ENCODE assay signal across 9 cellular contexts in the genomic region with DNA sequence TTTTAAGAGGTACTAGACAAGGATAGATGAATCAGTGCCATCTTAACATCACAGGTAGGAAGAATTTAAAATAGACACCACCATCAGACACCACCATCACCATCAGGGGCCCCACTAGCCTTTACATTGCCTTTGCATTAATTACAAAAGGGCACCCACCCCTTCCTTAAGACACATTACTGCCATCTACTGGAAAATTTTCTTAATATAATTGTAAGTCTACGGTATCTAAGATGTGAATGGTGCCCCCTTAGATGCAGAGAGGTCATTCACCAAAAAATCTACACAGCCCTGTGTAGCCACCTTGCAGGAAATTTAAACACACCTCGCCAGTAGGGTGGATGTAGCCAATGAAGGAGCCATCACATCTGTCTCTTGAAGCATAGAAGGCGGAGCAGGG.
A peak's percentile ranks its signal among the peaks of the same experiment; 100 is the strongest.
DNase-seq lines count a peak whose midpoint lies in the region; ATAC-seq and TF ChIP-seq lines count a peak whose summit lies in the region.
"Had no signal": no experiment of that assay in that cellular context is flagged by ENCODE, and none has a peak within 500 bp of the region (broad histone marks: within the 10 kb centered on the region; RNA-seq: fewer than 3 reads in every experiment).

No MANE protein-coding gene starts in this region.

- no peak overlapping the region for H3K27ac ChIP-seq in stomach

- peak; percentile 48 for ATAC-seq in GM21529 (IDR thresholded peaks at IDR 0.05; ENCODE audit: unreplicated experiment)

- H3K27ac Mint-ChIP-seq in activated CD4-positive, alpha-beta memory T cell treated with anti-CD3 and anti-CD28 coated beads, Interleukin-2, amount 10 ng/mL, durations not matched to agents 7 days and 5 days, result no peak overlapping the region
- H3K27ac Mint-ChIP-seq: activated naive CD4-positive, alpha-beta T cell treated with anti-CD3 and anti-CD28 coated beads, Interleukin-2, amount 50 U/mL, for 24 hours had no signal

- no peaks in the 10 kb centered on the region for H3K9me3 Mint-ChIP-seq in activated CD4-positive, alpha-beta memory T cell treated with anti-CD3 and anti-CD28 coated beads, Interleukin-2, amount 10 ng/mL, durations not matched to agents 7 days and 5 days
- H3K9me3 Mint-ChIP-seq: activated naive CD4-positive, alpha-beta T cell treated with anti-CD3 and anti-CD28 coated beads, Interleukin-2, amount 50 U/mL, for 24 hours had no signal

- WGBS in lower leg skin, 2 donors, result 63 to 77% methylated on average over 3 of the region's 3 CpGs
- 38 to 73% (median 58%) methylated on average over 3 of the region's 3 CpGs for WGBS in stomach, 5 donors

- in situ Hi-C loops in Caki2 (cut with HindIII; ENCODE audit: low pct_unique_long_range_greater_than_20kb, low sequenced_read_pairs), result no loop called here

- H3K27me3 Mint-ChIP-seq in activated CD4-positive, alpha-beta memory T cell treated with anti-CD3 and anti-CD28 coated beads, Interleukin-2, amount 10 ng/mL, durations not matched to agents 7 days and 5 days, result no peaks in the 10 kb centered on the region
- H3K27me3 Mint-ChIP-seq: activated naive CD4-positive, alpha-beta T cell treated with anti-CD3 and anti-CD28 coated beads, Interleukin-2, amount 50 U/mL, for 24 hours had no signal

- TF ChIP-seq CTCF in lower leg skin (IDR thresholded peaks at IDR 0.05) (no peak), stomach (IDR thresholded peaks at IDR 0.05) (no peak)

- no peaks in the 10 kb centered on the region for H3K4me1 Mint-ChIP-seq in activated CD4-positive, alpha-beta memory T cell treated with anti-CD3 and anti-CD28 coated beads, Interleukin-2, amount 10 ng/mL, durations not matched to agents 7 days and 5 days

- no peaks in the 10 kb centered on the region for H3K9me3 ChIP-seq in stomach

- CTCF ChIA-PET in activated CD4-positive, alpha-beta memory T cell treated with anti-CD3 and anti-CD28 coated beads, Interleukin-2, amount 10 ng/mL, durations not matched to agents 7 days and 5 days (lab: Charles Lee), result no interaction called here

- no peak for TF ChIP-seq EP300 in stomach (IDR thresholded peaks at IDR 0.05)

- no peak overlapping the region for H3K4me3 ChIP-seq in lower leg skin (ENCODE audit: low read depth, poor library complexity, severe bottlenecking)
- no peak overlapping the region for H3K4me3 ChIP-seq in stomach

- TF ChIP-seq POLR2A in lower leg skin (IDR thresholded peaks at IDR 0.05) (no peak), stomach (IDR thresholded peaks at IDR 0.05) (no peak)

- H3K4me3 Mint-ChIP-seq in activated CD4-positive, alpha-beta memory T cell treated with anti-CD3 and anti-CD28 coated beads, Interleukin-2, amount 10 ng/mL, durations not matched to agents 7 days and 5 days, result no peak overlapping the region
- H3K4me3 Mint-ChIP-seq: activated naive CD4-positive, alpha-beta T cell treated with anti-CD3 and anti-CD28 coated beads, Interleukin-2, amount 50 U/mL, for 24 hours had no signal

- POLR2A ChIA-PET in activated CD4-positive, alpha-beta memory T cell treated with anti-CD3 and anti-CD28 coated beads, Interleukin-2, amount 10 ng/mL, durations not matched to agents 7 days and 5 days (lab: Charles Lee), result no interaction called here

- no peaks in the 10 kb centered on the region for H3K36me3 ChIP-seq in stomach

- H3K4me1 ChIP-seq in stomach, result peaks cover 0 to 25% (median 0%) of the 10 kb centered on the region in 4 donors

- no peaks in the 10 kb centered on the region for H3K27me3 ChIP-seq in stomach

- no peaks in the 10 kb centered on the region for H3K36me3 Mint-ChIP-seq in activated CD4-positive, alpha-beta memory T cell treated with anti-CD3 and anti-CD28 coated beads, Interleukin-2, amount 10 ng/mL, durations not matched to agents 7 days and 5 days (ENCODE audit: low read depth)
- H3K36me3 Mint-ChIP-seq: activated naive CD4-positive, alpha-beta T cell treated with anti-CD3 and anti-CD28 coated beads, Interleukin-2, amount 50 U/mL, for 24 hours had no signal

- intact Hi-C loops in lower leg skin (cut with DNase I; ENCODE audit: low total_unique reads), result no loop called here
- intact Hi-C loops in stomach (cut with DNase I; ENCODE audit: low total_unique reads), result no loop called here

- DNase-seq in Caki2 (ENCODE audit: low read depth) (peak; percentile 7), RKO (ENCODE audit: low spot score) (peak; percentile 48), iPS DF 4.7 (ENCODE audit: extremely low read depth, low spot score) (peak; percentile 3), lower leg skin (ENCODE audit: low spot score in 2 of 2) (no peak), stomach (no peak)
- no peak for DNase-seq in activated CD4-positive, alpha-beta memory T cell treated with anti-CD3 and anti-CD28 coated beads, Interleukin-2, amount 10 ng/mL, durations not matched to agents 7 days and 5 days
- no peak for DNase-seq in activated naive CD4-positive, alpha-beta T cell treated with anti-CD3 and anti-CD28 coated beads, Interleukin-2, amount 50 U/mL, for 16 hours

Comparison
In these comparisons a context has a peak if more than half of its experiments do, and no peak if none do; other contexts are left out.
1. DNase-seq: peak in Caki2 (single experiment), RKO (single experiment) and iPS DF 4.7 (single experiment); none in lower leg skin (0 of 2), activated CD4-positive, alpha-beta memory T cell treated with anti-CD3 and anti-CD28 coated beads, Interleukin-2, amount 10 ng/mL, durations not matched to agents 7 days and 5 days (single experiment), activated naive CD4-positive, alpha-beta T cell treated with anti-CD3 and anti-CD28 coated beads, Interleukin-2, amount 50 U/mL, for 16 hours (single experiment) and stomach (single experiment).